ENCODE assay signal across 8 cellular contexts in the genomic region with DNA sequence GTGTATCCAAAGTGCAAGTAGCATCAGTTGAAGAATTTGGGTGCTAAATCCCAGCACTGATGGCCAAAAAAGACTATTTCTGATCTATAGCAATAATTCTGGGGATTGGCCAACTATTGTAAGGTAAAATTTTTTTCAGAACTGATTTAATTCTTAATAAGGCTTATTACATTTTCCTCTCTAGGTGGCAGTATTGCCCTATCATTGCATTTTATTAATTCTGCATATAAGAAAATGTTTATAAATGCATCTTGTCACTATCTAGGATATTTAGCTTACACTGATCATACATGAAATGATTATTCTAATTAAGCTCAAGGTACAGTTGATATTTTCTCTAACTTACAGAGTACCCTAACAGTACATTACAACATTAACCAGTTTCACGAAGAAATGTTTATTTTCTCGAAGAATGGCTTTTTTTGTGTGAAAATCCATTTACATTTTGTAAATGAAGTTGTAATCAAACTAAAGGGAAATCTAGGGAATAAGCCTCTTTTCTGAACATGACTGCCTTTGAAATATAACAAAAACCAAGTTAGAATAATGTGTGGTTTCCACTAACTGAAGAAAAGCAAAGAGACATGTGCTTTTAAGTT. TPM values are rescaled to one million over a fixed set of nuclear protein-coding genes. Genes with fewer than 3 reads are reported as not detected.
DNase-seq lines count a peak whose midpoint lies in the region; ATAC-seq, FAIRE-seq and TF ChIP-seq lines count a peak whose summit lies in the region.

No MANE protein-coding gene starts in this region.

- H3K27me3 ChIP-seq in H1 (replicated peaks in 1 of 4; ENCODE audit: control insufficient read depth in 3 of 4, extremely low read depth in 1 of 4, insufficient read depth in 3 of 4, low read length in 3 of 4) (no peaks in the 10 kb centered on the region), pancreas (no peaks in the 10 kb centered on the region)

- DNase-seq in NCI-H69 (lab: John Stamatoyannopoulos, UW) = peak; percentile 54
- no peak for DNase-seq in H1 (ENCODE audit: low read depth in 1 of 2, low spot score in 2 of 2)
- no peak for DNase-seq in pancreas
- DNase-seq in HPDE6-E6E7 (ENCODE audit: extremely low spot score) = no peak
- no peak for DNase-seq in NCI-H187 (lab: John Stamatoyannopoulos, UW)

- H3K23me2 ChIP-seq in H1 (ENCODE audit: low read depth, low read length) = no peaks in the 10 kb centered on the region

- TF ChIP-seq EP300 in H1 (IDR thresholded peaks at IDR 0.05; ENCODE audit: borderline replicate concordance in 1 of 2, low read depth in 2 of 2, low read length in 2 of 2) = no peak

- no peak overlapping the region for H3K4me3 ChIP-seq in H1 (ENCODE audit: extremely low read depth in 1 of 4, insufficient read depth in 2 of 4, low read depth in 3 of 4, low read length in 4 of 4)
- no peak overlapping the region for H3K4me3 ChIP-seq in pancreas

- no peak overlapping the region for H3K9ac ChIP-seq in H1 (replicated peaks in 1 of 4; ENCODE audit: extremely low read depth in 1 of 4, low read depth in 3 of 4, low read length in 3 of 4)

- no peak overlapping the region for H4K5ac ChIP-seq in H1 (ENCODE audit: insufficient read length, low read depth, low read length)

- no peak overlapping the region for H2AFZ ChIP-seq in H1 (ENCODE audit: low read length)

- H2BK20ac ChIP-seq in H1 (ENCODE audit: low read length) = no peak overlapping the region

- TF ChIP-seq POLR2A in H1 (IDR thresholded peaks at IDR 0.05; ENCODE audit: control extremely low read depth in 1 of 2, low read depth in 2 of 2, low read length in 2 of 2) = no peak

- no peak overlapping the region for H2BK120ac ChIP-seq in H1 (replicated peaks; ENCODE audit: low read depth, low read length)

- no peak overlapping the region for H2AK5ac ChIP-seq in H1 (ENCODE audit: low read depth, low read length)

- H3K36me3 ChIP-seq in H1 (ENCODE audit: control insufficient read depth in 2 of 4, insufficient read depth in 4 of 4, low read length in 3 of 4) = no peaks in the 10 kb centered on the region
- peaks cover 0 to 21% (median 0%) of the 10 kb centered on the region in 3 donors for H3K36me3 ChIP-seq in pancreas

- no peaks in the 10 kb centered on the region for H4K20me1 ChIP-seq in H1 (replicated peaks in 1 of 2; ENCODE audit: control insufficient read depth in 1 of 2, insufficient read depth in 2 of 2, low read length in 2 of 2)

- ATAC-seq in pancreas (peak in 3 of 4 donors; percentile 52 to 63 (median 61)), GM19467 (IDR thresholded peaks at IDR 0.05; ENCODE audit: unreplicated experiment) (no peak)

- H3K56ac ChIP-seq in H1 (replicated peaks; ENCODE audit: insufficient read length, low read depth, low read length) = no peak overlapping the region

- WGBS in H1 (ENCODE audit: extremely low coverage in 1 of 2, insufficient coverage in 1 of 2, insufficient read length in 1 of 2, insufficient replicate concordance in 2 of 2, low coverage in 1 of 2, low lambda C conversion rate in 2 of 2, missing lambda C conversion rate in 1 of 2), 2 experiments = 84% methylated on average over 2 of the region's 2 CpGs; no CpG with 5 or more reads in 1 of the 2 experiments
- WGBS in pancreas, 2 donors = 90 to 95% methylated on average over 2 of the region's 2 CpGs

- H3K14ac ChIP-seq in H1 (ENCODE audit: insufficient read length) = no peak overlapping the region

- peak; percentile 75 for TF ChIP-seq CTCF in 22Rv1 (IDR thresholded peaks at IDR 0.05)
- TF ChIP-seq CTCF in GM12872 (IDR thresholded peaks at IDR 0.05; ENCODE audit: insufficient read depth, low read depth, low read length) = peak; percentile 29; the same call in 1 of the 3 replicates
- peak in 2 of 3 experiments; percentile 29 to 50; a peak in 2 of 4 replicates for TF ChIP-seq CTCF in H1 (IDR thresholded peaks at IDR 0.05; ENCODE audit: control extremely low read depth in 1 of 3, insufficient read depth in 1 of 3, low read depth in 1 of 3, low read length in 3 of 3)
- TF ChIP-seq CTCF in pancreas (IDR thresholded peaks at IDR 0.05) = peak; percentile 15 to 50 (median 38)

- no peak overlapping the region for H3K4me2 ChIP-seq in H1 (ENCODE audit: insufficient read depth in 1 of 2, low read depth in 2 of 2, low read length in 2 of 2)

- intact Hi-C loops in pancreas (cut with DNase I) = loop anchor here in 2 of 3 donors (5.0 kb wide), 2 partner anchors 111 to 121 kb away; no protein-coding TSS in a partner anchor

- H3K79me2 ChIP-seq in H1 (ENCODE audit: control insufficient read depth in 1 of 2, insufficient read depth in 2 of 2, low read length in 2 of 2) = no peaks in the 10 kb centered on the region

- peak in 1 of 2 experiments; percentile 67 for TF ChIP-seq RAD21 in H1 (IDR thresholded peaks at IDR 0.05 in 1 of 2, conservative IDR thresholded peaks at IDR 0.05 in 1 of 2; ENCODE audit: low read depth in 2 of 2, low read length in 2 of 2)

- POLR2A ChIA-PET in H1 (lab: Charles Lee; ENCODE audit: partially characterized antibody) = no interaction called here

- H3K79me1 ChIP-seq in H1 (ENCODE audit: low read depth, low read length) = no peaks in the 10 kb centered on the region

- H3K27ac ChIP-seq in 22Rv1 (no peak overlapping the region), H1 (ENCODE audit: low read depth, low read length) (no peak overlapping the region), pancreas (no peak overlapping the region)

- H3K23ac ChIP-seq in H1 (ENCODE audit: insufficient read length) = no peak overlapping the region

- FAIRE-seq in H1 (lab: Jason Lieb, UNC) (no peak), pancreas (lab: Jason Lieb, UNC) (peak; percentile 59)

- no peak overlapping the region for H4K8ac ChIP-seq in H1 (ENCODE audit: extremely low read depth, insufficient read depth, low read length)

- no peak overlapping the region for H2BK5ac ChIP-seq in H1 (ENCODE audit: low read depth, low read length)

- no peaks in the 10 kb centered on the region for H3K4me1 ChIP-seq in H1 (replicated peaks in 1 of 4; ENCODE audit: control insufficient read depth in 3 of 4, insufficient read depth in 4 of 4, low read length in 3 of 4)
- H3K4me1 ChIP-seq in pancreas = no peaks in the 10 kb centered on the region

- H3K9me3 ChIP-seq in H1 (ENCODE audit: insufficient read depth in 2 of 2, low read depth in 1 of 2, low read length in 1 of 2) (no peaks in the 10 kb centered on the region), pancreas (no peaks in the 10 kb centered on the region)

- no peak overlapping the region for H3K4ac ChIP-seq in H1 (replicated peaks; ENCODE audit: insufficient read length, low read depth, low read length)

- H3K18ac ChIP-seq in H1 (ENCODE audit: extremely low read depth, low read length) = no peak overlapping the region

- no peak overlapping the region for H2BK15ac ChIP-seq in H1 (ENCODE audit: low read length)

- CTCF ChIA-PET in H1 (lab: Charles Lee; ENCODE audit: partially characterized antibody) = interaction anchor here (0.6 to 3.7 kb wide), 24 partner anchors 8 to 626 kb away, joined by 3 to 20 read pairs (median 4); no protein-coding TSS in a partner anchor

- no peak overlapping the region for H2BK12ac ChIP-seq in H1 (ENCODE audit: low read depth, low read length)

- no peak overlapping the region for H4K91ac ChIP-seq in H1 (replicated peaks; ENCODE audit: insufficient read length, low read length)

TF ChIP-seq in H1, 55 proteins besides CTCF, POLR2A, EP300 and RAD21:
- no peak for TF ChIP-seq CTBP2 (IDR thresholded peaks at IDR 0.05; ENCODE audit: borderline replicate concordance, insufficient read depth, insufficient read length, low read length)
- no peak for TF ChIP-seq EGR1 (IDR thresholded peaks at IDR 0.05; ENCODE audit: borderline replicate concordance, low read depth, low read length)
- TF ChIP-seq SIN3A (conservative IDR thresholded peaks at IDR 0.05 in 1 of 2, IDR thresholded peaks at IDR 0.05 in 1 of 2; ENCODE audit: low read depth in 1 of 2, low read length in 2 of 2) = no peak
- no peak for TF ChIP-seq GABPA (IDR thresholded peaks at IDR 0.05; ENCODE audit: borderline replicate concordance, insufficient read depth, low read length)
- no peak for TF ChIP-seq SP4 (IDR thresholded peaks at IDR 0.05; ENCODE audit: low read length)
- no peak for TF ChIP-seq CHD2 (IDR thresholded peaks at IDR 0.05; ENCODE audit: low read length)
- TF ChIP-seq SUZ12 (IDR thresholded peaks at IDR 0.05; ENCODE audit: low read length) = no peak
- TF ChIP-seq ASH2L (IDR thresholded peaks at IDR 0.05; ENCODE audit: low read length) = no peak
- no peak for TF ChIP-seq TEAD4 (IDR thresholded peaks at IDR 0.05; ENCODE audit: low read depth, low read length)
- no peak for TF ChIP-seq EZH2 (IDR thresholded peaks at IDR 0.05; ENCODE audit: low read depth, low read length, severe bottlenecking)
- no peak for TF ChIP-seq CEBPB (IDR thresholded peaks at IDR 0.05; ENCODE audit: low read depth, low read length)
- no peak for TF ChIP-seq MAFK (IDR thresholded peaks at IDR 0.05; ENCODE audit: low read depth, low read length)
- no peak for TF ChIP-seq BRCA1 (IDR thresholded peaks at IDR 0.05; ENCODE audit: low read depth, low read length)
- no peak for TF ChIP-seq JUN (IDR thresholded peaks at IDR 0.05; ENCODE audit: low read depth, low read length)

RNA-seq across cellular contexts. Expression of a gene that starts 11.0 kb away (rescaled TPM):
- 6.9 and 9.7 TPM in 2 replicates for total RNA-seq in H1 (2021; fragmentation: NEBNext Ultra II Directional; extraction: Animal tissue kit (Norgen Biotek cat#: 25700))
- polyA plus RNA-seq in H1 (2011; rRNA removed) = 0.16 and 0.30 TPM in 2 replicates
- polyA plus RNA-seq in H1 (2011; cell fraction: cytosol; rRNA removed) = 0.45 TPM
- 3.3 TPM for polyA plus RNA-seq in H1 (2011; cell fraction: nucleus; rRNA removed)
- 0.39 to 0.74 TPM (median 0.60 TPM) in 4 replicates for polyA plus RNA-seq in H1 (2012, experiment 1 of 2)
- polyA plus RNA-seq in H1 (2012, experiment 2 of 2) = 0.01 TPM
- 1.3 TPM for polyA plus RNA-seq in H1 (2013, experiment 1 of 2)
- 1.3 TPM for polyA plus RNA-seq in H1 (2013, experiment 2 of 2)
- 19.2 and 20.2 TPM in 2 replicates for polyA minus RNA-seq in H1 (2011; rRNA and poly(A)+ RNA removed)
- polyA minus RNA-seq in H1 (2011; cell fraction: cytosol; rRNA and poly(A)+ RNA removed) = 3.2 TPM
- polyA minus RNA-seq in H1 (2011; cell fraction: nucleus; rRNA and poly(A)+ RNA removed) = 34.8 TPM
- 10 to 100 TPM in 2 of 6 donors, 1 to 10 TPM in 4; 3.3 to 13.8 (median 8.4) TPM for total RNA-seq in pancreas
- 1 to 10 TPM in 1 of 2 donors, under 1 TPM in 1; 0.96 to 9.2 TPM for polyA plus RNA-seq in pancreas
